8 cellular contexts compared by ENCODE assay signal in the genomic region with DNA sequence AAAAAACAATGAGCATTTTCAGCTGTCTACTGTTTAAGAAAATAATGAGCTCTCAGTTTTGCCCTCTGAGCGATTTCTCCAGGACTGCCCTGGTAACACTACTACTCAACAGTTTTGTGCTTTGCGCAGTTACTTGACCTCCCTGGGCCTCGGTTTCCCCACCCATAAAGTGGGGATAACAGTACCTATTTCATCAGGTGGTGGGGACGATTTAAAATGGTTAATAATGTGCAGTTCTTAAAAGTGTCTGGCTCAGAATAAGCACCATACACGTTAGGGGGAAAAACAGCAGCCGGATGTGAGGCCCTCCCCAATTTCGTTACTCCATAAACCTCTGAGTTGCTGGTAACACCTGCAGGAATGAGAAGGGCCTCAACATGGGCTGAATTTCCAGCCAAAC. TPM values are rescaled to one million over a fixed set of nuclear protein-coding genes. Genes with fewer than 3 reads are reported as not detected.
DNase-seq lines count a peak whose midpoint lies in the region; TF ChIP-seq lines count a peak whose summit lies in the region.

No MANE protein-coding gene starts in this region.

- peak overlapping the region; percentile 93 for H3K9ac ChIP-seq in BLaER1
- no peak overlapping the region for H3K9ac ChIP-seq in neural progenitor cell

- H3K9me3 ChIP-seq in BLaER1 (no peaks in the 10 kb centered on the region), ectodermal cell (ENCODE audit: control insufficient read depth, low read length) (no peaks in the 10 kb centered on the region), neural progenitor cell (ENCODE audit: low read depth) (no peaks in the 10 kb centered on the region)

- peak overlapping the region; percentile 90 for H3K4me3 Mint-ChIP-seq in neural progenitor cell

- H3K27ac Mint-ChIP-seq in neural progenitor cell = no peak overlapping the region

- TF ChIP-seq POLR2A in NB4 (IDR thresholded peaks at IDR 0.05; ENCODE audit: extremely low read depth, insufficient read length) = no peak

- H3K27ac ChIP-seq in BLaER1 (peak overlapping the region; percentile 97), ectodermal cell (ENCODE audit: insufficient read depth, low read depth, low read length, poor library complexity, severe bottlenecking) (no peak overlapping the region), neural progenitor cell (peak overlapping the region; percentile 73)

- H3K27me3 ChIP-seq in BLaER1 (no peaks in the 10 kb centered on the region), ectodermal cell (ENCODE audit: control insufficient read depth, insufficient read depth, low read length, poor library complexity, severe bottlenecking) (no peaks in the 10 kb centered on the region), neural progenitor cell (no peaks in the 10 kb centered on the region)

- DNase-seq in NB4 (ENCODE audit: low read depth) (no peak), neural progenitor cell (ENCODE audit: low spot score) (no peak), NCI-H748 (lab: John Stamatoyannopoulos, UW; ENCODE audit: unreplicated experiment) (no peak), NCI-H2227 (lab: John Stamatoyannopoulos, UW; ENCODE audit: unreplicated experiment) (no peak), SHP77 (lab: John Stamatoyannopoulos, UW) (no peak)
- no peak for DNase-seq in stimulated activated CD4-positive, alpha-beta T cell treated with anti-CD3 and anti-CD28 coated beads, Interleukin-4, amount 100 ng/mL, for 4 hours

- peak overlapping the region; percentile 93 for H3K4me3 ChIP-seq in BLaER1
- peak overlapping the region; percentile 63 for H3K4me3 ChIP-seq in NB4 (ENCODE audit: low read depth, low read length)
- peak overlapping the region; percentile 68 for H3K4me3 ChIP-seq in ectodermal cell (ENCODE audit: insufficient read depth, low read depth, low read length)
- peak overlapping the region; percentile 64 for H3K4me3 ChIP-seq in neural progenitor cell

- peaks cover 28% of the 10 kb centered on the region for H3K79me2 ChIP-seq in neural progenitor cell (ENCODE audit: low read depth)

- TF ChIP-seq CTCF in NB4 (IDR thresholded peaks at IDR 0.05; ENCODE audit: low read depth, low read length) = no peak
- no peak for TF ChIP-seq CTCF in neural progenitor cell (IDR thresholded peaks at IDR 0.05)

- H3K4me2 ChIP-seq in BLaER1 = peak overlapping the region; percentile 94
- H3K4me2 ChIP-seq in neural progenitor cell = peak overlapping the region; percentile 76

- peaks cover 6% of the 10 kb centered on the region for H3K27me3 Mint-ChIP-seq in neural progenitor cell (ENCODE audit: insufficient read depth, low read depth)

- H4K20me1 ChIP-seq in BLaER1 (no peaks in the 10 kb centered on the region), neural progenitor cell (ENCODE audit: low read depth) (no peaks in the 10 kb centered on the region)

- H3K4me1 ChIP-seq in BLaER1 = peaks cover 17% of the 10 kb centered on the region
- peaks cover 7% of the 10 kb centered on the region for H3K4me1 ChIP-seq in ectodermal cell (ENCODE audit: control insufficient read depth, insufficient read depth, low read length)
- peaks cover 22% of the 10 kb centered on the region for H3K4me1 ChIP-seq in neural progenitor cell

- peaks cover 4% of the 10 kb centered on the region for H3K36me3 Mint-ChIP-seq in neural progenitor cell

- WGBS in ectodermal cell, 2 experiments = 85% methylated on average over 7 of the region's 7 CpGs

- peaks cover 39% of the 10 kb centered on the region for H3F3A ChIP-seq in neural progenitor cell (ENCODE audit: low read depth)

- H3K36me3 ChIP-seq in BLaER1 (no peaks in the 10 kb centered on the region), ectodermal cell (ENCODE audit: control insufficient read depth, insufficient read depth, low read length) (no peaks in the 10 kb centered on the region), neural progenitor cell (no peaks in the 10 kb centered on the region)

- peak overlapping the region; percentile 35 for H2AFZ ChIP-seq in neural progenitor cell (replicated peaks)

- peaks cover 6% of the 10 kb centered on the region for H3K9me3 Mint-ChIP-seq in neural progenitor cell

- peaks cover 22% of the 10 kb centered on the region for H3K4me1 Mint-ChIP-seq in neural progenitor cell

RNA-seq across cellular contexts. Expression of a gene that starts 1.1 kb away (rescaled TPM):
- polyA plus RNA-seq in ectodermal cell (2013, experiment 1 of 4) = 15.2 TPM
- polyA plus RNA-seq in ectodermal cell (2013, experiment 2 of 4) = 17.4 TPM
- polyA plus RNA-seq in ectodermal cell (2013, experiment 3 of 4) = 11.5 TPM
- 13.6 TPM for polyA plus RNA-seq in ectodermal cell (2013, experiment 4 of 4)
- 14.3 and 18.2 TPM in 2 replicates for total RNA-seq in neural progenitor cell (ENCODE audit: low replicate concordance)

RNA-seq across cellular contexts. Expression of a gene that starts 41.9 kb away (rescaled TPM):
- polyA plus RNA-seq in ectodermal cell (2013, experiment 1 of 4) = 54.5 TPM
- 59.2 TPM for polyA plus RNA-seq in ectodermal cell (2013, experiment 2 of 4)
- polyA plus RNA-seq in ectodermal cell (2013, experiment 3 of 4) = 61.3 TPM
- 63.8 TPM for polyA plus RNA-seq in ectodermal cell (2013, experiment 4 of 4)
- total RNA-seq in neural progenitor cell (ENCODE audit: low replicate concordance) = 61.4 and 79.5 TPM in 2 replicates
